Comparison of ENCODE assay signal across 1 cellular context in the genomic region with DNA sequence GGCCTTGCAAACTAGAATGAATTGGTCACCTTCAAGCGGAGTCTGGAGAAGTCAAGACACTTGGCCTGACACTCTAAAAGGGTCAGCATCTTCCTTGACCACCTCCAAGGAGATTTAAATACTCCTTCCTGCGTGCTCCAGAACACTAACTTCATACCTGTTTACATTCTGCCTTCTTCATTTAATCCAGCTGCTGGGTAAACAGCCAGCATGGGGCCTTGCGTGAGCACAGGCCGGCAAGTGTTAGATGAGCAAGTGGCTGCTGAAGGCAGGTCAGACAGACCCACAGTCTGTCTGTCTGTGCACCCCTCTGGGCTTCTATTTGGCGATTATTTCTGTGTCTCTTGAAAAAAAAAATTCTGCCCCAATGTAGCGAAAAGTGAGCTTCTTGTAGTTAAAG.
TF ChIP-seq lines count a peak whose summit lies in the region.

No MANE protein-coding gene starts in this region.

TF ChIP-seq in H1, 55 proteins besides CTCF, POLR2A, EP300 and RAD21:
- no peak for TF ChIP-seq ASH2L (IDR thresholded peaks at IDR 0.05; ENCODE audit: low read length)
TF ChIP-seq in H1: peak in this region for 0.
